33 cellular contexts compared by ENCODE assay signal in the genomic region with DNA sequence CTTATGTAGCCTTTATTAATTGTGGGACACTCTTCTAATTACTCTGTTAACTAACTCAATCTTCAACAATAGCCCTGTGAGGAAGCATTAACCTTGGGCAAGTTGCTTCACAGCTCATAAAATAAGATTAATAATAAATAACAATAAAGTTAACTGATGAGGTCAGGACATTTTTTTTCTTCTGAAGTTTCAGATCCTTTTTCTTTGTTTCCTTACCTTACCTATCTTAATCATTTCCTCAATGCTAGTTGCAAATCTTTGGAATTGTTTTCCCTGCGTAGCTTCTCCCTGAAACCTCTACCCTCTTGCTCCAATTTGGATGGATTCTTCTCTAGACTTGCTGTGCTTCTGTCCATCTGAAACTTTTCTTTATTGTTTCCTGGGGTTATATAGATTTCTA. TPM values are rescaled to one million over a fixed set of nuclear protein-coding genes. Genes with fewer than 3 reads are reported as not detected.
"Had no signal": no experiment of that assay in that cellular context is flagged by ENCODE, and none has a peak within 500 bp of the region (broad histone marks: within the 10 kb centered on the region; RNA-seq: fewer than 3 reads in every experiment).

No MANE protein-coding gene starts in this region.

- H3K27ac Mint-ChIP-seq: naive thymus-derived CD8-positive, alpha-beta T cell had no signal

- ATAC-seq: heart right ventricle; left cardiac atrium; left lung; naive thymus-derived CD8-positive, alpha-beta T cell; right cardiac atrium; stimulated activated naive CD8-positive, alpha-beta T cell treated with anti-CD3 and anti-CD28 coated beads, Interleukin-15, Interleukin-2, amounts not matched to agents 100 U/mL and 50 U/mL, for 24 hours had no signal

- H3K4me1 Mint-ChIP-seq: nephron progenitor cell had no signal

- FAIRE-seq: endometrium, islet of Langerhans, urothelium cell line had no signal

- H3K4me3 Mint-ChIP-seq: naive thymus-derived CD8-positive, alpha-beta T cell; nephron progenitor cell had no signal

- H3K4me1 ChIP-seq: colonic mucosa, prostate gland, testis, tibial artery, upper lobe of left lung had no signal

- H3K27ac ChIP-seq: colonic mucosa, esophagus squamous epithelium, heart right ventricle, left lung, prostate gland, skin epidermis, testis, tibial artery, upper lobe of left lung had no signal

- H3K27me3 Mint-ChIP-seq: naive thymus-derived CD8-positive, alpha-beta T cell had no signal

- DNase-seq: colonic mucosa; dermis blood vessel endothelial cell; effector memory CD4-positive, alpha-beta T cell; erythroblast; esophagus squamous epithelium; foreskin melanocyte; glutamatergic neuron; heart right ventricle; hippocampal formation; left cardiac atrium; left lung; mesendoderm; midbrain; naive thymus-derived CD8-positive, alpha-beta T cell; nephron progenitor cell; nucleus accumbens; right cardiac atrium; stimulated activated CD4-positive, alpha-beta T cell treated with anti-CD3 and anti-CD28 coated beads, Interleukin-12 subunit alpha, Interleukin-12 subunit beta, amount 100 ng/mL, for 4 hours; stimulated activated CD4-positive, alpha-beta T cell treated with anti-CD3 and anti-CD28 coated beads, Interleukin-1b, Interleukin-23, amount 100 ng/mL, for 48 hours; stimulated activated CD4-positive, alpha-beta T cell treated with anti-CD3 and anti-CD28 coated beads, Interleukin-4, amount 100 ng/mL, for 1 hour; stimulated activated CD8-positive, alpha-beta memory T cell treated with anti-CD3 and anti-CD28 coated beads, Interleukin-4, amount 100 ng/mL, for 48 hours; stimulated activated naive CD8-positive, alpha-beta T cell treated with anti-CD3 and anti-CD28 coated beads, Interleukin-15, Interleukin-2, amounts not matched to agents 100 U/mL and 50 U/mL, for 24 hours; substantia nigra; testis; tibial artery; upper lobe of left lung had no signal

- H3K4me3 ChIP-seq: colonic mucosa, esophagus squamous epithelium, heart right ventricle, left lung, prostate gland, skin epidermis, testis, tibial artery, upper lobe of left lung had no signal

- H3K27me3 ChIP-seq: colonic mucosa, esophagus squamous epithelium, heart right ventricle, left lung, testis, tibial artery, upper lobe of left lung had no signal

RNA-seq across cellular contexts. Expression of a gene that starts 17.5 kb away (rescaled TPM):
- total RNA-seq: chondrocyte, osteocyte had no signal
